In the genomic region with DNA sequence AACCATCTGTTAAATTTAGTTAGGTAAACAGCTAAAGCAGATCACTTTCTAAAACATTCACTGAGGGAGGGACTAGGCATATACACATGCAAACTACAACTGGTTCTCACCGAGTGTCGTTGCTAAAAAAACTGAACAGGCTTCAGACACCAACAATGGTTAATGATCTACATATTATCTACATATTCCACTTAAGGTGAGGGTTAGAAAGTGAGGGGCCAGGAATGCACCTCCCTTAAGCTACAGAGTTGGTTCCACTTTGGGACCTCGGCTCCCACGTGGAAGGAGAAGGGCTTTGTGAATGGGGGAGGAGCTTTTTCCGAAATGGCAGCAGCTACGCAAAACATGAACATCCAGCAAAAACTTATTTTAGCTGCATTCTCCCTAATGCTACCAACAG, we compare ENCODE assay signal across 10 cellular contexts. TPM values are rescaled to one million over a fixed set of nuclear protein-coding genes. Genes with fewer than 3 reads are reported as not detected.
A peak's percentile ranks its signal among the peaks of the same experiment; 100 is the strongest.
DNase-seq lines count a peak whose midpoint lies in the region; ATAC-seq and TF ChIP-seq lines count a peak whose summit lies in the region.
"Had no signal": no experiment of that assay in that cellular context is flagged by ENCODE, and none has a peak within 500 bp of the region (broad histone marks: within the 10 kb centered on the region; RNA-seq: fewer than 3 reads in every experiment).

No MANE protein-coding gene starts in this region.

- TF ChIP-seq CTCF in CD14-positive monocyte (IDR thresholded peaks at IDR 0.05) (no peak), right atrium auricular region (IDR thresholded peaks at IDR 0.05) (no peak), progenitor cell of endocrine pancreas (IDR thresholded peaks at IDR 0.05; ENCODE audit: unreplicated experiment) (no peak), GM20000 (IDR thresholded peaks at IDR 0.05; ENCODE audit: extremely low read depth, missing control alignments) (no peak)
- TF ChIP-seq CTCF in CD4-positive, alpha-beta T cell (IDR thresholded peaks at IDR 0.05): no peak

- CTCF ChIA-PET in CD4-positive, alpha-beta T cell (lab: Charles Lee): no interaction called here

- DNase-seq in CD14-positive monocyte (ENCODE audit: low spot score) (no peak), adipocyte (ENCODE audit: low read depth) (peak; percentile 48), right atrium auricular region (ENCODE audit: low spot score) (no peak), progenitor cell of endocrine pancreas (ENCODE audit: low spot score, unreplicated experiment) (no peak), GM20000 (ENCODE audit: low spot score) (no peak), GM03348 (ENCODE audit: low spot score) (no peak), CD1c-positive myeloid dendritic cell (ENCODE audit: extremely low spot score) (no peak)
- DNase-seq in CD4-positive, alpha-beta T cell: no peak
- DNase-seq: activated CD4-positive, alpha-beta T cell treated with anti-CD3 and anti-CD28 coated beads, Interleukin-2, amount 50 U/mL, for 4 hours; DND-41 had no signal

- H3K27ac ChIP-seq in right atrium auricular region: peak overlapping the region; percentile 61 to 97
- H3K27ac ChIP-seq in CD4-positive, alpha-beta T cell (ENCODE audit: low read depth, low read length): no peak overlapping the region

- peaks cover 16 to 24% of the 10 kb centered on the region in 2 donors for H3K36me3 Mint-ChIP-seq in CD14-positive monocyte
- H3K36me3 Mint-ChIP-seq in progenitor cell of endocrine pancreas (ENCODE audit: insufficient read depth): peaks cover 14% of the 10 kb centered on the region
- no peaks in the 10 kb centered on the region for H3K36me3 Mint-ChIP-seq in CD4-positive, alpha-beta T cell (ENCODE audit: low read depth)

- H3K27me3 ChIP-seq in adipocyte (replicated peaks; ENCODE audit: control insufficient read depth, insufficient read depth, low read length): no peaks in the 10 kb centered on the region
- H3K27me3 ChIP-seq in right atrium auricular region: no peaks in the 10 kb centered on the region
- peaks cover 67% of the 10 kb centered on the region for H3K27me3 ChIP-seq in CD4-positive, alpha-beta T cell (ENCODE audit: control insufficient read depth, insufficient read depth, low read length)

- H3K36me3 ChIP-seq in adipocyte (ENCODE audit: control insufficient read depth, insufficient read depth, low read length, severe bottlenecking): peaks cover 5% of the 10 kb centered on the region
- no peaks in the 10 kb centered on the region for H3K36me3 ChIP-seq in right atrium auricular region

- intact Hi-C loops in CD14-positive monocyte (cut with micrococcal nuclease): loop anchor here (10.0 kb wide), 2 partner anchors 670 to 2000 kb away; a partner anchor contains a TSS
- intact Hi-C loops in CD4-positive, alpha-beta T cell (cut with DNase I, micrococcal nuclease): no loop called here

- H3K9me3 ChIP-seq in adipocyte (ENCODE audit: control insufficient read depth, low read length) (no peaks in the 10 kb centered on the region), right atrium auricular region (no peaks in the 10 kb centered on the region)
- no peaks in the 10 kb centered on the region for H3K9me3 ChIP-seq in CD4-positive, alpha-beta T cell (ENCODE audit: control insufficient read depth, low read length)

- H3K4me3 ChIP-seq in adipocyte (ENCODE audit: low read length): no peak overlapping the region
- H3K4me3 ChIP-seq in right atrium auricular region: no peak overlapping the region

- ATAC-seq in CD4-positive, alpha-beta T cell (ENCODE audit: poor library complexity): no peak

- no peaks in the 10 kb centered on the region for H3K9me3 Mint-ChIP-seq in CD14-positive monocyte
- H3K9me3 Mint-ChIP-seq in progenitor cell of endocrine pancreas (ENCODE audit: low read depth): no peaks in the 10 kb centered on the region
- H3K9me3 Mint-ChIP-seq in CD4-positive, alpha-beta T cell: no peaks in the 10 kb centered on the region

- peak overlapping the region in 6 of 7 donors; percentile 47 to 86 (median 68) for H3K27ac Mint-ChIP-seq in CD14-positive monocyte
- H3K27ac Mint-ChIP-seq in progenitor cell of endocrine pancreas: peak overlapping the region; percentile 100
- no peak overlapping the region for H3K27ac Mint-ChIP-seq in CD4-positive, alpha-beta T cell

- POLR2A ChIA-PET in CD4-positive, alpha-beta T cell (lab: Charles Lee): no interaction called here

- H3K4me1 ChIP-seq in adipocyte (ENCODE audit: control insufficient read depth, insufficient read depth, low read length) (peaks cover 62% of the 10 kb centered on the region), right atrium auricular region (peaks cover 0 to 83% of the 10 kb centered on the region in 2 donors)

- peak overlapping the region; percentile 3 for H3K9ac ChIP-seq in adipocyte (ENCODE audit: low read length)

- H3K4me3 Mint-ChIP-seq in CD14-positive monocyte: peak overlapping the region; percentile 56 to 83
- peak overlapping the region; percentile 68 for H3K4me3 Mint-ChIP-seq in progenitor cell of endocrine pancreas (ENCODE audit: low read depth)
- H3K4me3 Mint-ChIP-seq in CD4-positive, alpha-beta T cell: no peak overlapping the region

- H3K4me1 Mint-ChIP-seq in CD14-positive monocyte (peaks cover 83% of the 10 kb centered on the region), progenitor cell of endocrine pancreas (ENCODE audit: low read depth) (peaks cover 68% of the 10 kb centered on the region)
- peaks cover 6% of the 10 kb centered on the region for H3K4me1 Mint-ChIP-seq in CD4-positive, alpha-beta T cell (ENCODE audit: low read depth)

- H3K27me3 Mint-ChIP-seq in CD14-positive monocyte (ENCODE audit: low read depth in 3 of 3) (peaks cover 0 to 1% (median 0%) of the 10 kb centered on the region in 3 donors), progenitor cell of endocrine pancreas (no peaks in the 10 kb centered on the region)
- peaks cover 79% of the 10 kb centered on the region for H3K27me3 Mint-ChIP-seq in CD4-positive, alpha-beta T cell

RNA-seq across cellular contexts. Expression of a gene that starts 5.8 kb away (rescaled TPM):
- 10 to 100 TPM; 40.9 to 41.1 TPM for polyA plus RNA-seq in CD14-positive monocyte
- 10 to 100 TPM; 26.0 to 36.0 TPM for total RNA-seq in right atrium auricular region
- total RNA-seq in progenitor cell of endocrine pancreas: 182 and 183 TPM in 2 replicates
- total RNA-seq in CD4-positive, alpha-beta T cell: under 1 TPM in 1 of 2 experiments, not detected in 1; 0.17 TPM

Comparison
In these comparisons a context has a peak if more than half of its experiments do, and no peak if none do; other contexts are left out.
1. RNA of a gene that starts 5.8 kb away (total RNA-seq): 182 to 183 TPM in progenitor cell of endocrine pancreas and 26.0 to 36.0 TPM in right atrium auricular region; 0.17 TPM in CD4-positive, alpha-beta T cell; every median in the first group is over 10 times any median in the second.
2. intact Hi-C loops: an anchor here in CD14-positive monocyte (10.0 kb wide); none called in CD4-positive, alpha-beta T cell.